ENCODE assay signal across 10 cellular contexts in genomic region chr7:107966701-107967100, GRCh38. TPM values are rescaled to one million over a fixed set of nuclear protein-coding genes. Genes with fewer than 3 reads are reported as not detected.
A peak's percentile ranks its signal among the peaks of the same experiment; 100 is the strongest.
DNase-seq lines count a peak whose midpoint lies in the region; ATAC-seq and TF ChIP-seq lines count a peak whose summit lies in the region.
"Had no signal": no experiment of that assay in that cellular context is flagged by ENCODE, and none has a peak within 500 bp of the region (broad histone marks: within the 10 kb centered on the region; RNA-seq: fewer than 3 reads in every experiment).

No MANE protein-coding gene starts in this region.

- peak; percentile 55 to 61 for DNase-seq in Caco-2
- DNase-seq in NCI-H2029 (lab: John Stamatoyannopoulos, UW): peak; percentile 87
- no peak for DNase-seq in chondrocyte (ENCODE audit: low spot score)
- DNase-seq in mesenchymal stem cell: peak; percentile 86
- DNase-seq: activated naive CD8-positive, alpha-beta T cell treated with anti-CD3 and anti-CD28 coated beads, Interleukin-2, amount 10 ng/mL, durations not matched to agents 7 days and 5 days had no signal

- peaks cover 7% of the 10 kb centered on the region for H3K79me1 ChIP-seq in mesenchymal stem cell (replicated peaks; ENCODE audit: low read length, poor library complexity, severe bottlenecking)

- no peak for ATAC-seq in HG02884 (IDR thresholded peaks at IDR 0.05; ENCODE audit: unreplicated experiment)
- no peak for ATAC-seq in GM18519 (IDR thresholded peaks at IDR 0.05; ENCODE audit: low FRiP score, unreplicated experiment)
- no peak for ATAC-seq in HG02870 (IDR thresholded peaks at IDR 0.05; ENCODE audit: unreplicated experiment)
- ATAC-seq in GM19463 (IDR thresholded peaks at IDR 0.05; ENCODE audit: unreplicated experiment): no peak

- no peak overlapping the region for H3K4me2 ChIP-seq in mesenchymal stem cell (ENCODE audit: low read length, poor library complexity, severe bottlenecking)

- TF ChIP-seq CTCF in Caco-2 (IDR thresholded peaks at IDR 0.05; ENCODE audit: insufficient read depth in 1 of 2, low read depth in 1 of 2, low read length in 1 of 2, severe bottlenecking in 1 of 2, unreplicated experiment in 1 of 2) (peak in 1 of 2 experiments; percentile 1), chondrocyte (IDR thresholded peaks at IDR 0.05) (peak; percentile 58)

- no peak overlapping the region for H3K14ac ChIP-seq in mesenchymal stem cell (ENCODE audit: low read length in 2 of 2)

- no peak overlapping the region for H3K9ac ChIP-seq in mesenchymal stem cell (ENCODE audit: low read length)

- H4K8ac ChIP-seq in mesenchymal stem cell (ENCODE audit: low read length): no peak overlapping the region

- H3K9me3 Mint-ChIP-seq in Caco-2 (ENCODE audit: unreplicated experiment) (no peaks in the 10 kb centered on the region), chondrocyte (ENCODE audit: low read depth) (no peaks in the 10 kb centered on the region)
- H3K9me3 Mint-ChIP-seq: activated naive CD8-positive, alpha-beta T cell treated with anti-CD3 and anti-CD28 coated beads, Interleukin-2, amount 10 ng/mL, durations not matched to agents 7 days and 5 days had no signal

- no peak overlapping the region for H2BK120ac ChIP-seq in mesenchymal stem cell (ENCODE audit: low read depth, low read length)

- CTCF ChIA-PET in Caco-2 (lab: Charles Lee): interaction anchor here (1.0 kb wide), 2 partner anchors 13 to 36 kb away, joined by 3 read pairs; partner anchors contain the start of gene LAMB1

- H3K23ac ChIP-seq in mesenchymal stem cell (ENCODE audit: low read length in 2 of 2): no peak overlapping the region

- 25% methylated on average over 4 of the region's 4 CpGs for WGBS in mesenchymal stem cell

- H3K4me3 Mint-ChIP-seq in Caco-2 (ENCODE audit: unreplicated experiment): no peak overlapping the region
- H3K4me3 Mint-ChIP-seq in chondrocyte (ENCODE audit: unreplicated experiment): no peak overlapping the region
- H3K4me3 Mint-ChIP-seq: activated naive CD8-positive, alpha-beta T cell treated with anti-CD3 and anti-CD28 coated beads, Interleukin-2, amount 10 ng/mL, durations not matched to agents 7 days and 5 days had no signal

- POLR2A ChIA-PET in Caco-2 (lab: Charles Lee): no interaction called here

- H3K9me3 ChIP-seq in Caco-2: no peaks in the 10 kb centered on the region
- no peaks in the 10 kb centered on the region for H3K9me3 ChIP-seq in mesenchymal stem cell (ENCODE audit: control insufficient read depth, low read length)

- H3K4ac ChIP-seq in mesenchymal stem cell (ENCODE audit: low read depth in 1 of 2, low read length in 2 of 2): no peak overlapping the region

- peak overlapping the region; percentile 76 for H3K27ac ChIP-seq in mesenchymal stem cell (ENCODE audit: low read length, poor library complexity, severe bottlenecking)
- H3K27ac ChIP-seq: SK-N-MC had no signal

- H2BK15ac ChIP-seq in mesenchymal stem cell (ENCODE audit: low read depth, poor library complexity, severe bottlenecking): no peak overlapping the region

- intact Hi-C loops in Caco-2 (cut with micrococcal nuclease; ENCODE audit: unreplicated experiment): loop anchor here (1.0 to 2.0 kb wide), 4 partner anchors 12 to 180 kb away; no protein-coding TSS in a partner anchor

- no peak overlapping the region for H3K27ac Mint-ChIP-seq in Caco-2 (ENCODE audit: unreplicated experiment)
- peak overlapping the region; percentile 83 for H3K27ac Mint-ChIP-seq in chondrocyte (ENCODE audit: unreplicated experiment)
- H3K27ac Mint-ChIP-seq: activated naive CD8-positive, alpha-beta T cell treated with anti-CD3 and anti-CD28 coated beads, Interleukin-2, amount 10 ng/mL, durations not matched to agents 7 days and 5 days had no signal

- no peak overlapping the region for H4K91ac ChIP-seq in mesenchymal stem cell (ENCODE audit: low read length)

- H3K4me1 Mint-ChIP-seq in Caco-2 (ENCODE audit: low read depth, unreplicated experiment) (no peaks in the 10 kb centered on the region), chondrocyte (ENCODE audit: low read depth) (peaks cover 20% of the 10 kb centered on the region)
- H3K4me1 Mint-ChIP-seq: activated naive CD8-positive, alpha-beta T cell treated with anti-CD3 and anti-CD28 coated beads, Interleukin-2, amount 10 ng/mL, durations not matched to agents 7 days and 5 days had no signal

- H2AK5ac ChIP-seq in mesenchymal stem cell (ENCODE audit: low read length, severe bottlenecking): no peak overlapping the region

- peaks cover 64% of the 10 kb centered on the region for H3K36me3 Mint-ChIP-seq in Caco-2 (ENCODE audit: insufficient read depth, unreplicated experiment)
- H3K36me3 Mint-ChIP-seq in chondrocyte (ENCODE audit: low read depth): peaks cover 39% of the 10 kb centered on the region
- H3K36me3 Mint-ChIP-seq: activated naive CD8-positive, alpha-beta T cell treated with anti-CD3 and anti-CD28 coated beads, Interleukin-2, amount 10 ng/mL, durations not matched to agents 7 days and 5 days had no signal

- H3K4me1 ChIP-seq in Caco-2: peaks cover 43% of the 10 kb centered on the region
- peaks cover 12% of the 10 kb centered on the region for H3K4me1 ChIP-seq in mesenchymal stem cell (ENCODE audit: control insufficient read depth, insufficient read depth, low read depth, low read length)

- H2AFZ ChIP-seq in mesenchymal stem cell (ENCODE audit: low read depth, low read length): no peak overlapping the region

- no peak overlapping the region for H2BK12ac ChIP-seq in mesenchymal stem cell (ENCODE audit: low read length in 2 of 2)

- no peak overlapping the region for H3K4me3 ChIP-seq in Caco-2 (ENCODE audit: low read depth, low read length)
- no peak overlapping the region for H3K4me3 ChIP-seq in mesenchymal stem cell (ENCODE audit: insufficient read depth in 1 of 2, low read depth in 1 of 2, low read length in 2 of 2)
- H3K4me3 ChIP-seq: SK-N-MC had no signal

- H3K27me3 Mint-ChIP-seq in Caco-2 (ENCODE audit: insufficient read depth, unreplicated experiment) (no peaks in the 10 kb centered on the region), chondrocyte (ENCODE audit: low read depth) (no peaks in the 10 kb centered on the region)

- no peak overlapping the region for H3K18ac ChIP-seq in mesenchymal stem cell (ENCODE audit: low read depth in 1 of 2, low read length in 2 of 2)

- H3K36me3 ChIP-seq in Caco-2 (ENCODE audit: control insufficient read depth, insufficient read depth, low read length) (peaks cover 6% of the 10 kb centered on the region), mesenchymal stem cell (ENCODE audit: control insufficient read depth in 1 of 2, insufficient read depth in 2 of 2, low read depth in 1 of 2, low read length in 2 of 2) (peaks cover 54 to 84% of the 10 kb centered on the region in 2 experiments)

- H2BK5ac ChIP-seq in mesenchymal stem cell (ENCODE audit: low read depth, low read length, poor library complexity, severe bottlenecking): no peak overlapping the region

- no TSS peak for BruUV-seq in Caco-2 (replicated peaks; lab: Mats Ljungman, UMichigan)

- no peaks in the 10 kb centered on the region for H3K27me3 ChIP-seq in Caco-2 (replicated peaks; ENCODE audit: control insufficient read depth, insufficient read depth, low read length)
- H3K27me3 ChIP-seq in mesenchymal stem cell (ENCODE audit: control insufficient read depth in 1 of 2, insufficient read depth in 1 of 2, low read length in 2 of 2): no peaks in the 10 kb centered on the region

RNA-seq across cellular contexts. Expression of gene LAMB1, which starts 36.3 kb away (rescaled TPM):
- total RNA-seq in Caco-2 (2022) (418 and 431 TPM in 2 replicates), chondrocyte (405 to 481 TPM (median 466 TPM) in 3 replicates)
- polyA plus RNA-seq in mesenchymal stem cell (2013, experiment 1 of 2): 509 TPM
- 467 TPM for polyA plus RNA-seq in mesenchymal stem cell (2013, experiment 2 of 2)
- total RNA-seq: activated naive CD8-positive, alpha-beta T cell treated with anti-CD3 and anti-CD28 coated beads, Interleukin-2, amount 10 ng/mL, durations not matched to agents 7 days and 5 days had no signal
